In the genomic region with DNA sequence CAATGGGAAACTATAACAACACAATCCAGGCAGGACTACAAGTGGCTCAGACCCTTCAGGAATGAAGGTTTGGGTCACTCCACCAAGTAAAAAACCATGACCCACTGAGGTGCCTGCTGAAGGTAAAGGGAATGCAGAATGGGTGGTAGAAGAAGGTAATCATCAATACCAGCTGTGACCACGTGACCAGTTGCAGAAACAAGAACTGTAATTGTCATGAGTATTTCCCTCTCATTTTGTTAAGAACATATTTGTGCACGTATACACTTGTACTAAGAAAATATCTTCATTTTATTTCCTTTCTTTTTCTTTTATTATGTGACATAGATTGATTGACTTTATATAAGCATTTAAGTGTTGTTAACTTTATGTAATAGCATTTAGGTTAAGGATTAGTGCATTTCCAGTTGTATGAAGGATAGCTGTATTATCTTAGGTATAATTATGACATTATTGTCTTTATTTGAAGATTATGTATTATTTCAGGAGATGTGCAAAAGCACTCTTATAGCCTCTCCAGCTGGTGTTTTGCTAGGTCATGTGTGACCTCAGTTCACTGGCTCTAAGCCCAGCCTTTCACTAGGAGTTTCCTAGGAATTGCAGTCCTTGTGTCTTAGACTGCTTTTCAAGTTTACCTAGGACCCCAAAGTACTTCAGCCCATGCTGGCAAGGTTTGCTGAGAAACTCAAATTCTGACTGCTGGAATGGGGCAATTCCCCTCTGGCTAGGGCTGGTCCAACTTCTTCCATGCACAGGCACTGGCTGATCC, we compare ENCODE assay signal across 19 cellular contexts.
A peak's percentile ranks its signal among the peaks of the same experiment; 100 is the strongest.
DNase-seq lines count a peak whose midpoint lies in the region; ATAC-seq and TF ChIP-seq lines count a peak whose summit lies in the region.
"Had no signal": no experiment of that assay in that cellular context is flagged by ENCODE, and none has a peak within 500 bp of the region (broad histone marks: within the 10 kb centered on the region; RNA-seq: fewer than 3 reads in every experiment).

No MANE protein-coding gene starts in this region.

- intact Hi-C loops in adrenal gland (cut with DNase I) = no loop called here

- no peak for ATAC-seq in GM19023 (IDR thresholded peaks at IDR 0.05; ENCODE audit: unreplicated experiment)
- ATAC-seq: CD8-positive, alpha-beta T cell had no signal

- no peak for TF ChIP-seq CTCF in adrenal gland (IDR thresholded peaks at IDR 0.05)

- no peaks in the 10 kb centered on the region for H3K9me3 ChIP-seq in adrenal gland (replicated peaks in 1 of 3)
- H3K9me3 ChIP-seq: BLaER1, Caco-2, HAP-1 had no signal

- no peaks in the 10 kb centered on the region for H3K4me1 ChIP-seq in adrenal gland (replicated peaks in 1 of 2)
- H3K4me1 ChIP-seq: BLaER1, Caco-2, HAP-1 had no signal

- no peak overlapping the region for H3K4me3 ChIP-seq in adrenal gland
- H3K4me3 ChIP-seq: BLaER1, HAP-1 had no signal

- no peaks in the 10 kb centered on the region for H3K27me3 ChIP-seq in adrenal gland
- H3K27me3 ChIP-seq: BLaER1 had no signal

- peak; percentile 28 for DNase-seq in DMS 273 (lab: John Stamatoyannopoulos, UW; ENCODE audit: unreplicated experiment)
- no peak for DNase-seq in DMS 273 treated with DMSO at 0.1 percent for 48 hours (lab: John Stamatoyannopoulos, UW)
- DNase-seq in NCI-H1694 (lab: John Stamatoyannopoulos, UW) = peak; percentile 3
- DNase-seq in NCI-H1694 treated with DMSO at 0.1 percent for 48 hours (lab: John Stamatoyannopoulos, UW) = no peak
- peak; percentile 18 to 56 (median 40) for DNase-seq in adrenal gland
- no peak for DNase-seq in NCI-H1092 (lab: John Stamatoyannopoulos, UW)
- DNase-seq: Caco-2; CD4-positive, CD25-positive, alpha-beta regulatory T cell; CD8-positive, alpha-beta T cell; DMS153; DMS79 treated with DMSO at 0.1 percent for 48 hours; GF-D8; GOT3; HFFc6 had no signal

- no peak overlapping the region for H3K27ac ChIP-seq in adrenal gland
- H3K27ac ChIP-seq: 22Rv1, BLaER1, C4-2B had no signal

- no peaks in the 10 kb centered on the region for H3K36me3 ChIP-seq in adrenal gland (replicated peaks in 1 of 2)
- H3K36me3 ChIP-seq: BLaER1, HAP-1 had no signal

- 47 to 66% (median 59%) methylated on average over 2 of the region's 2 CpGs for WGBS in adrenal gland, 4 donors

- no peak for TF ChIP-seq POLR2A in adrenal gland (IDR thresholded peaks at IDR 0.05)

Comparison
In these comparisons a context has a peak if more than half of its experiments do, and no peak if none do; other contexts are left out.
1. DNase-seq: peak in DMS 273 (single experiment), NCI-H1694 (single experiment) and adrenal gland (7 of 7); none in DMS 273 treated with DMSO at 0.1 percent for 48 hours (single experiment), NCI-H1694 treated with DMSO at 0.1 percent for 48 hours (single experiment) and NCI-H1092 (single experiment).